Comparison of ENCODE assay signal across 13 cellular contexts in the genomic region with DNA sequence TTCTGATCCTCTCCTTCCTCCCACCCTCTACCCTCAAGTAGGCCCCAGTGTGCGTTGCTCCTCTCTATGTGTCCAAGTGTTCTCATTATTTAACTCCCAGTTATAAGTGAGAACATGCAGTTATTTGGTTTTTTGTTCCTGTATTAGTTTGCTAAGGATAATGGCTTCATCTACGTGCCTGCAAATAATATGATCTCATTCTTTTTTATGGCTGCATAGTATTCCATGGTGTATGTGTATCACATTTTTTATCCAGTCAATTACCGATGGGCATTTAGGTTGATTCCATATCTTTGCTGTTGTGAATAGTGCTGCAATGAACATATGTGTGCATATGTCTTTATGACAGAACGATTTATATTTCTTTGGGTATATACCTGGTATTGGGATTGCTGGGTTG.
DNase-seq lines count a peak whose midpoint lies in the region; ATAC-seq, FAIRE-seq and TF ChIP-seq lines count a peak whose summit lies in the region.
"Had no signal": no experiment of that assay in that cellular context is flagged by ENCODE, and none has a peak within 500 bp of the region (broad histone marks: within the 10 kb centered on the region; RNA-seq: fewer than 3 reads in every experiment).

No MANE protein-coding gene starts in this region.

- CTCF ChIA-PET in K562 (lab: Yijun Ruan, JAX; ENCODE audit: low intra/inter-chr PET ratio): no interaction called here

- ATAC-seq in K562 (no peak), upper lobe of left lung (ENCODE audit: low FRiP score in 2 of 2) (no peak), GM21390 (IDR thresholded peaks at IDR 0.05; ENCODE audit: unreplicated experiment) (no peak)
- ATAC-seq: A549, HCT116 had no signal

- H3K27ac ChIP-seq in K562 (ENCODE audit: extremely low read depth, low read depth, low read length): no peak overlapping the region
- peak overlapping the region; percentile 40 to 69 for H3K27ac ChIP-seq in mucosa of rectum (ENCODE audit: low read depth in 2 of 2, low read length in 2 of 2)
- H3K27ac ChIP-seq in transverse colon: peak overlapping the region; percentile 70 to 77 (median 74)
- no peak overlapping the region for H3K27ac ChIP-seq in upper lobe of left lung
- H3K27ac ChIP-seq: A549, GM23248 had no signal

- POLR2A ChIA-PET in K562 (lab: Yijun Ruan, JAX): no interaction called here

- no peak overlapping the region for H3K4me3 ChIP-seq in K562
- no peak overlapping the region for H3K4me3 ChIP-seq in mucosa of rectum (ENCODE audit: low read length in 2 of 2)
- H3K4me3 ChIP-seq in transverse colon: no peak overlapping the region
- H3K4me3 ChIP-seq in upper lobe of left lung: no peak overlapping the region
- H3K4me3 ChIP-seq: A549, GM23248 had no signal

- WGBS in K562 (ENCODE audit: insufficient coverage, low coverage, missing lambda C conversion rate): 0% methylated on average over 4 of the region's 4 CpGs
- WGBS in transverse colon (ENCODE audit: low coverage in 1 of 2), 2 donors: 51 to 70% methylated on average over 4 of the region's 4 CpGs
- 95% methylated on average over 4 of the region's 4 CpGs for WGBS in upper lobe of left lung, 2 donors

- no TSS peak for BruUV-seq in K562 (replicated peaks; lab: Mats Ljungman, UMichigan)

- H3K36me3 ChIP-seq in K562 (ENCODE audit: control insufficient read depth, insufficient read depth, low read length) (no peaks in the 10 kb centered on the region), mucosa of rectum (ENCODE audit: control insufficient read depth in 2 of 2, insufficient read depth in 2 of 2, low read length in 2 of 2) (no peaks in the 10 kb centered on the region), transverse colon (no peaks in the 10 kb centered on the region), upper lobe of left lung (no peaks in the 10 kb centered on the region)

- no peak overlapping the region for H2AFZ ChIP-seq in K562 (ENCODE audit: low read depth, low read length)
- H2AFZ ChIP-seq: GM23248 had no signal

- H3K27me3 ChIP-seq in K562 (ENCODE audit: control insufficient read depth in 2 of 2, insufficient read depth in 2 of 2, low read length in 2 of 2) (peaks cover 16 to 30% of the 10 kb centered on the region in 2 experiments), mucosa of rectum (ENCODE audit: control insufficient read depth in 2 of 2, insufficient read depth in 2 of 2, low read length in 2 of 2) (no peaks in the 10 kb centered on the region), transverse colon (no peaks in the 10 kb centered on the region), upper lobe of left lung (no peaks in the 10 kb centered on the region)

- no peak overlapping the region for H3K4me2 ChIP-seq in K562 (ENCODE audit: insufficient read depth, low read length)
- H3K4me2 ChIP-seq: A549 had no signal

- in situ Hi-C loops in K562 (cut with MboI) (no loop called here), transverse colon (cut with MboI; ENCODE audit: low pct_ligation_motif_present in 1 of 4, low pct_unique_long_range_greater_than_20kb in 1 of 4, low sequenced_read_pairs in 3 of 4) (no loop called here)

- DNase-seq in K562 (ENCODE audit: extremely low read depth in 1 of 4, low spot score in 3 of 4): no peak
- DNase-seq in transverse colon: no peak
- no peak for DNase-seq in upper lobe of left lung
- DNase-seq in HT-29 (ENCODE audit: low spot score): no peak
- DNase-seq: CD4-positive, CD25-positive, alpha-beta regulatory T cell; DMS53; GF-D8; GM23248 had no signal

- TF ChIP-seq POLR2A in K562 (conservative IDR thresholded peaks at IDR 0.05): no peak
- no peak for TF ChIP-seq POLR2A in transverse colon (IDR thresholded peaks at IDR 0.05)
- no peak for TF ChIP-seq POLR2A in upper lobe of left lung (IDR thresholded peaks at IDR 0.05)

- no peaks in the 10 kb centered on the region for H3K4me1 ChIP-seq in K562 (replicated peaks in 1 of 2; ENCODE audit: control insufficient read depth in 2 of 2, insufficient read depth in 2 of 2, low read length in 2 of 2)
- H3K4me1 ChIP-seq in mucosa of rectum (ENCODE audit: control insufficient read depth in 2 of 2, insufficient read depth in 2 of 2, low read length in 2 of 2): peaks cover 16 to 34% of the 10 kb centered on the region in 2 donors
- H3K4me1 ChIP-seq in transverse colon: peaks cover 21 to 37% (median 27%) of the 10 kb centered on the region in 4 donors
- H3K4me1 ChIP-seq in upper lobe of left lung: peaks cover 12 to 33% (median 17%) of the 10 kb centered on the region in 4 donors

- TF ChIP-seq RAD21 in K562 (CRISPR knock-in tag; conservative IDR thresholded peaks at IDR 0.05 in 1 of 2, IDR thresholded peaks at IDR 0.05 in 1 of 2): no peak

- no peak overlapping the region for H3K9ac ChIP-seq in K562 (ENCODE audit: insufficient read depth in 1 of 2, low read depth in 2 of 2, low read length in 2 of 2)
- no peak overlapping the region for H3K9ac ChIP-seq in mucosa of rectum (ENCODE audit: low read depth in 1 of 2, low read length in 2 of 2)
- H3K9ac ChIP-seq: GM23248 had no signal

- no peaks in the 10 kb centered on the region for H3K9me1 ChIP-seq in K562 (ENCODE audit: control insufficient read depth, insufficient read depth, low read length)

- TF ChIP-seq CTCF in K562 (IDR thresholded peaks at IDR 0.05 in 2 of 3, conservative IDR thresholded peaks at IDR 0.05 in 1 of 3; ENCODE audit: insufficient read depth in 2 of 3, low read depth in 1 of 3, low read length in 3 of 3): no peak
- no peak for TF ChIP-seq CTCF in transverse colon (IDR thresholded peaks at IDR 0.05)
- TF ChIP-seq CTCF in upper lobe of left lung (IDR thresholded peaks at IDR 0.05): no peak

- TF ChIP-seq EP300 in K562 (IDR thresholded peaks at IDR 0.05; ENCODE audit: low read length) (no peak), transverse colon (IDR thresholded peaks at IDR 0.05; ENCODE audit: low read depth) (no peak), upper lobe of left lung (IDR thresholded peaks at IDR 0.05) (no peak)

- H3K79me2 ChIP-seq in K562 (ENCODE audit: control insufficient read depth, insufficient read depth, low read length): no peaks in the 10 kb centered on the region

- intact Hi-C loops in K562 (cut with micrococcal nuclease) (loop anchor here (10.0 kb wide), 1 partner anchor 202 kb away; no protein-coding TSS in a partner anchor), transverse colon (cut with DNase I; ENCODE audit: low total_unique reads) (no loop called here)

- no peaks in the 10 kb centered on the region for H4K20me1 ChIP-seq in K562 (replicated peaks; ENCODE audit: control insufficient read depth, insufficient read depth, low read length)

- no peak for FAIRE-seq in K562 (lab: Jason Lieb, UNC)
- FAIRE-seq: A549, H54 had no signal

- H3K9me3 ChIP-seq in K562 (replicated peaks; ENCODE audit: control insufficient read depth, insufficient read depth, low read depth, low read length) (no peaks in the 10 kb centered on the region), mucosa of rectum (ENCODE audit: control insufficient read depth in 2 of 2, low read length in 2 of 2) (no peaks in the 10 kb centered on the region), transverse colon (no peaks in the 10 kb centered on the region), upper lobe of left lung (no peaks in the 10 kb centered on the region)
- H3K9me3 ChIP-seq: A549 had no signal

TF ChIP-seq in K562, 482 proteins besides CTCF, POLR2A, EP300 and RAD21:
- TF ChIP-seq ZNF146 (CRISPR knock-in tag; IDR thresholded peaks at IDR 0.05; ENCODE audit: unreplicated experiment) (peak; percentile 79), RBM25 (IDR thresholded peaks at IDR 0.05; ENCODE audit: low read depth, low read length, severe bottlenecking) (peak; percentile 55), NONO (IDR thresholded peaks at IDR 0.05; ENCODE audit: low read depth in 2 of 2, low read length in 1 of 2) (no peak), SMARCE1 (IDR thresholded peaks at IDR 0.05) (no peak), DACH1 (IDR thresholded peaks at IDR 0.05; ENCODE audit: partially characterized antibody) (no peak)

Comparison
In these comparisons a context has a peak if more than half of its experiments do, and no peak if none do; other contexts are left out.
1. H3K27ac ChIP-seq: peak in mucosa of rectum (2 of 2) and transverse colon (4 of 4); none in K562 (single experiment) and upper lobe of left lung (0 of 4).